ENCODE assay signal across 1 cellular context in genomic region chr16:81549547-81550411, GRCh38.
TF ChIP-seq lines count a peak whose summit lies in the region.

No MANE protein-coding gene starts in this region.

TF ChIP-seq in HepG2, 621 proteins besides CTCF, POLR2A, EP300 and RAD21 (continued from another document and continues in another):
- no peak; the same call in 1 of the 2 replicates for TF ChIP-seq NR2C2 (CRISPR knock-in tag; IDR thresholded peaks at IDR 0.05; ENCODE audit: borderline replicate concordance)
- TF ChIP-seq PHB2 (IDR thresholded peaks at IDR 0.05; ENCODE audit: partially characterized antibody): no peak
- TF ChIP-seq ZNF10 (CRISPR knock-in tag; IDR thresholded peaks at IDR 0.05; ENCODE audit: borderline replicate concordance, low read depth): no peak
- no peak for TF ChIP-seq HMGXB3 (CRISPR knock-in tag; IDR thresholded peaks at IDR 0.05; ENCODE audit: borderline replicate concordance)
- no peak for TF ChIP-seq POLR2AphosphoS5 (IDR thresholded peaks at IDR 0.05; ENCODE audit: low read depth, low read length)
- TF ChIP-seq ZNF138 (CRISPR knock-in tag; IDR thresholded peaks at IDR 0.05; ENCODE audit: low read depth): no peak
- no peak for TF ChIP-seq ZBTB25 (CRISPR knock-in tag; IDR thresholded peaks at IDR 0.05)
- 0 out of 2 replicates have a peak, but pooled peaks have one; percentile 23 for TF ChIP-seq ARHGAP35 (CRISPR knock-in tag; IDR thresholded peaks at IDR 0.05; ENCODE audit: borderline replicate concordance)
- TF ChIP-seq FOSL1 (CRISPR knock-in tag; IDR thresholded peaks at IDR 0.05; ENCODE audit: borderline replicate concordance): no peak
- no peak for TF ChIP-seq ATF1 (CRISPR knock-in tag; IDR thresholded peaks at IDR 0.05)
- no peak for TF ChIP-seq ZNF496 (CRISPR knock-in tag; IDR thresholded peaks at IDR 0.05; ENCODE audit: insufficient replicate concordance)
- TF ChIP-seq ZNF143 (CRISPR knock-in tag; IDR thresholded peaks at IDR 0.05): no peak
- TF ChIP-seq HNF1A (IDR thresholded peaks at IDR 0.05; ENCODE audit: low read depth): no peak
- no peak for TF ChIP-seq HNF1A (CRISPR knock-in tag; IDR thresholded peaks at IDR 0.05; ENCODE audit: borderline replicate concordance)
- TF ChIP-seq CBX1 (IDR thresholded peaks at IDR 0.05; ENCODE audit: low read depth): no peak
- TF ChIP-seq ZNF567 (CRISPR knock-in tag; IDR thresholded peaks at IDR 0.05; ENCODE audit: borderline replicate concordance): no peak
- TF ChIP-seq CENPX (CRISPR knock-in tag; IDR thresholded peaks at IDR 0.05): no peak
- peak in 1 of 2 experiments; percentile 73; a peak in 1 of 4 replicates for TF ChIP-seq HMGXB4 (CRISPR knock-in tag; IDR thresholded peaks at IDR 0.05; ENCODE audit: borderline replicate concordance in 1 of 2, low read depth in 1 of 2)
- no peak; the same call in 2 of the 3 replicates for TF ChIP-seq MXI1 (IDR thresholded peaks at IDR 0.05; ENCODE audit: borderline replicate concordance, low read depth, low read length)
- TF ChIP-seq ZNF468 (CRISPR knock-in tag; IDR thresholded peaks at IDR 0.05): no peak
- TF ChIP-seq ZNF547 (CRISPR knock-in tag; IDR thresholded peaks at IDR 0.05): peak; percentile 48; the same call in 1 of the 2 replicates
- TF ChIP-seq MED8 (CRISPR knock-in tag; IDR thresholded peaks at IDR 0.05; ENCODE audit: insufficient replicate concordance): peak; percentile 4
- TF ChIP-seq ZEB1 (IDR thresholded peaks at IDR 0.05; ENCODE audit: insufficient replicate concordance, low read depth): no peak
- TF ChIP-seq TEAD2 (CRISPR knock-in tag; IDR thresholded peaks at IDR 0.05): no peak
- TF ChIP-seq NBN (conservative IDR thresholded peaks at IDR 0.05): no peak
- no peak for TF ChIP-seq HNF1B (CRISPR knock-in tag; IDR thresholded peaks at IDR 0.05)
- no peak for TF ChIP-seq PHF8 (CRISPR knock-in tag; IDR thresholded peaks at IDR 0.05)
- TF ChIP-seq TP53 (CRISPR knock-in tag; conservative IDR thresholded peaks at IDR 0.05): no peak
- TF ChIP-seq DPF2 (CRISPR knock-in tag; IDR thresholded peaks at IDR 0.05; ENCODE audit: borderline replicate concordance, low read depth): peak; percentile 72; the same call in 1 of the 2 replicates
- no peak for TF ChIP-seq ZSCAN22 (CRISPR knock-in tag; IDR thresholded peaks at IDR 0.05)
- no peak for TF ChIP-seq ZBTB2 (CRISPR knock-in tag; IDR thresholded peaks at IDR 0.05; ENCODE audit: low read depth)
- TF ChIP-seq ZC3H13 (CRISPR knock-in tag; IDR thresholded peaks at IDR 0.05): no peak
- TF ChIP-seq IRX3 (CRISPR knock-in tag; IDR thresholded peaks at IDR 0.05; ENCODE audit: borderline replicate concordance, low read depth): no peak
- TF ChIP-seq BATF2 (CRISPR knock-in tag; IDR thresholded peaks at IDR 0.05): no peak
- TF ChIP-seq RNF219 (CRISPR knock-in tag; IDR thresholded peaks at IDR 0.05): no peak
- TF ChIP-seq ZFP41 (CRISPR knock-in tag; IDR thresholded peaks at IDR 0.05; ENCODE audit: borderline replicate concordance): no peak
- TF ChIP-seq BRCA1 (CRISPR knock-in tag; IDR thresholded peaks at IDR 0.05): no peak
- TF ChIP-seq MZF1 (CRISPR knock-in tag; IDR thresholded peaks at IDR 0.05; ENCODE audit: borderline replicate concordance): no peak
- peak; percentile 91; the same call in 1 of the 2 replicates for TF ChIP-seq NCOA1 (CRISPR knock-in tag; IDR thresholded peaks at IDR 0.05)
- TF ChIP-seq ZNF253 (CRISPR knock-in tag; IDR thresholded peaks at IDR 0.05; ENCODE audit: borderline replicate concordance): no peak
- TF ChIP-seq ZZZ3 (CRISPR knock-in tag; IDR thresholded peaks at IDR 0.05; ENCODE audit: borderline replicate concordance): 0 out of 2 replicates have a peak, but pooled peaks have one; percentile 26
- no peak for TF ChIP-seq KLF11 (CRISPR knock-in tag; IDR thresholded peaks at IDR 0.05)
- no peak for TF ChIP-seq SIX4 (CRISPR knock-in tag; IDR thresholded peaks at IDR 0.05)
- TF ChIP-seq SP140L (CRISPR knock-in tag; IDR thresholded peaks at IDR 0.05; ENCODE audit: borderline replicate concordance): no peak
- TF ChIP-seq CSRNP2 (CRISPR knock-in tag; conservative IDR thresholded peaks at IDR 0.05; ENCODE audit: low read depth): no peak
- TF ChIP-seq NR2F2 (IDR thresholded peaks at IDR 0.05; ENCODE audit: borderline replicate concordance, low read depth): no peak
